ENCODE assay signal across 25 cellular contexts in the genomic region with DNA sequence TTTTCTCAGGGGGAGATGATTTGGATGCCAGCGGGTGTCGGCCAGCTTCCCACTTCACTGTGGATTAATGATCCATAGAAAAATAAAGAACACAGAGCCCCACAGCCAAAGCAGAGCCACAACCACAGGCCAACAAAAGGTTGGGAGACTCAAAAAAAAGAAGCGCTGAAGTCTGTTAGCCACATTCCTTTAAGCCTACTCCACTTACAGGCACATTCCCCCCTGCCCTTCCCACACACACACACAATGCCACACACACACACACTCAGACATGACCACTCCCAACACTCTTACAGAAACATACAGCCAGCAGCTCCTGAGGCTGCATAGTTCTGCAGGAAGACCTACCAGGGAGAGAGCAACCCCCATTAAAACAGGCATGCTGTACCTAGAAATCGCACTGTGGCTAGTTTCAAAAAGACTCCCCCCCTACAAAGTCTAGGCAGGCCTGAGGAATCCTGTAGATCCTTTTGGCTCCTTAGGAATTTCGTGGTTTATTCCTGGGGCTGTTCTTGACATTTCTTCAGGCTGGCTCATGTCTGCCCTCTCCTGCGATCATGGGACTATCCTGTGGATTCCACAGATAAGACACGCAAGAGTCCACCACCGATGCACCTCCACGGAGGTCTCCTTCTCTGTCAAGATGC.
"Had no signal": no experiment of that assay in that cellular context is flagged by ENCODE, and none has a peak within 500 bp of the region (broad histone marks: within the 10 kb centered on the region; RNA-seq: fewer than 3 reads in every experiment).

No MANE protein-coding gene starts in this region.

- H3K4me1 ChIP-seq: gastroesophageal sphincter, heart left ventricle, pancreas, prostate gland, stomach, tibial artery had no signal

- H3K36me3 ChIP-seq: gastroesophageal sphincter, heart left ventricle, pancreas, prostate gland, stomach, tibial artery had no signal

- FAIRE-seq: astrocyte, kidney, pancreas had no signal

- H3K9me3 ChIP-seq: gastroesophageal sphincter, heart left ventricle, pancreas, prostate gland, stomach, tibial artery had no signal

- ATAC-seq: activated CD4-positive, alpha-beta T cell treated with anti-CD3 and anti-CD28 coated beads for 36 hours; effector memory CD8-positive, alpha-beta T cell; gastroesophageal sphincter; heart left ventricle; naive thymus-derived CD4-positive, alpha-beta T cell; pancreas; stimulated activated naive B cell treated with anti-CD40 and anti-IgM and Interleukin-4, amounts not matched to agents 10 μg/mL and 1 μg/mL and 100 μg/mL, for 72 hours had no signal

- H3K27me3 ChIP-seq: gastroesophageal sphincter, heart left ventricle, pancreas, stomach, tibial artery had no signal

- H3K27ac ChIP-seq: gastroesophageal sphincter, heart left ventricle, pancreas, prostate gland, stomach, tibial artery had no signal

- DNase-seq: activated CD4-positive, alpha-beta memory T cell treated with anti-CD3 and anti-CD28 coated beads for 36 hours; activated CD4-positive, alpha-beta T cell treated with anti-CD3 and anti-CD28 coated beads for 36 hours; activated CD4-positive, CD25-positive, alpha-beta regulatory T cell; activated CD8-positive, alpha-beta memory T cell treated with anti-CD3 and anti-CD28 coated beads, Interleukin-2, amount 50 U/mL, for 4 hours; activated gamma-delta T cell; activated naive CD4-positive, alpha-beta T cell treated with anti-CD3 and anti-CD28 coated beads, Interleukin-2, amount 50 U/mL, for 16 hours; activated T-cell treated with anti-CD3 and anti-CD28 coated beads, Interleukin-2, amount 50 U/mL, for 24 hours; amniotic stem cell; caudate nucleus; cortex of kidney; effector memory CD8-positive, alpha-beta T cell; heart left ventricle; hypothalamus; immature natural killer cell; kidney; naive thymus-derived CD4-positive, alpha-beta T cell; pancreas; stimulated activated CD4-positive, alpha-beta T cell treated with anti-CD3 and anti-CD28 coated beads, Interleukin-15, amount 100 ng/mL, for 24 hours; stimulated activated CD4-positive, alpha-beta T cell treated with anti-CD3 and anti-CD28 coated beads, Interleukin-2, amount 100 ng/mL, for 24 hours; stimulated activated naive B cell treated with anti-CD40 and anti-IgM and Interleukin-4, amounts not matched to agents 10 μg/mL and 1 μg/mL and 100 μg/mL, for 72 hours; stomach; tibial artery had no signal

- H3K4me3 ChIP-seq: gastroesophageal sphincter, heart left ventricle, pancreas, prostate gland, stomach, tibial artery had no signal
